Comparison of ENCODE assay signal across 1 cellular context in the genomic region with DNA sequence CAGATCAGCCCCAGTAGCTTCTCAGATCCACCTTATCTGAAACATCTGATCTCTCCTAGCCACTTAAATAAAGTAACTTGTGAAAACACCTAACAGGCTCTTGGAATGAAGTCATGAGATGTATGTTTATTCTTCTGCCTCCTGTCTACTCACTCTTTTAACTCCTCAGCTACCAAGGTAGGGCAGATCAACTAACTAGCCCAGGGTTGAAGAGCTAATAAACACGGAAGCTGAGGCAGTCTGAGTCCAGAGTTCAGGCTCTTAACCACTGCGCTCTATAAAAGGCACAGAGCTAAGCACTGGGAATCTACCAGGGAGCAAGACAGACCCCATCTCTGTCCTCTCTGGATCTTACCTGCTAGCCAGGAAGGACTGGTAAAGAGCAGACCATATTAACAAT.
A peak's percentile ranks its signal among the peaks of the same experiment; 100 is the strongest.
TF ChIP-seq lines count a peak whose summit lies in the region.
"Not testable (repeated sequence)": the region's sequence is repeated elsewhere in the genome, so short reads cannot be mapped to it uniquely, and the experiment has no call there.

No MANE protein-coding gene starts in this region.

TF ChIP-seq in HepG2, 621 proteins besides CTCF, POLR2A, EP300 and RAD21 (continues in another document):
- TF ChIP-seq CEBPG (CRISPR knock-in tag; IDR thresholded peaks at IDR 0.05) (0 out of 2 replicates have a peak, but pooled peaks have one; percentile 23), FOXO1 (CRISPR knock-in tag; IDR thresholded peaks at IDR 0.05) (peak; percentile 81), ELF1 (CRISPR knock-in tag; IDR thresholded peaks at IDR 0.05) (peak; percentile 82), FOXK1 (CRISPR knock-in tag; IDR thresholded peaks at IDR 0.05; ENCODE audit: borderline replicate concordance, low read depth) (peak; percentile 65; the same call in 1 of the 2 replicates), PHF21A (CRISPR knock-in tag; IDR thresholded peaks at IDR 0.05) (peak; percentile 61; the same call in 1 of the 2 replicates), CHD4 (IDR thresholded peaks at IDR 0.05; ENCODE audit: borderline replicate concordance, low read length) (0 out of 2 replicates have a peak, but pooled peaks have one; percentile 7), RARA (CRISPR knock-in tag; IDR thresholded peaks at IDR 0.05) (peak; percentile 52; the same call in 1 of the 2 replicates), SOX5 (CRISPR knock-in tag; IDR thresholded peaks at IDR 0.05; ENCODE audit: borderline replicate concordance) (peak; percentile 49; the same call in 1 of the 2 replicates), HDAC1 (CRISPR knock-in tag; IDR thresholded peaks at IDR 0.05) (peak; percentile 67), MIER3 (CRISPR knock-in tag; IDR thresholded peaks at IDR 0.05; ENCODE audit: borderline replicate concordance) (peak; percentile 29; the same call in 1 of the 2 replicates), GATAD2A (CRISPR knock-in tag; IDR thresholded peaks at IDR 0.05) (peak; percentile 93), HDAC2 (CRISPR knock-in tag; IDR thresholded peaks at IDR 0.05) (peak; percentile 63; the same call in 1 of the 2 replicates), ZBTB20 (CRISPR knock-in tag; IDR thresholded peaks at IDR 0.05; ENCODE audit: borderline replicate concordance, low read depth) (peak; percentile 29; the same call in 1 of the 2 replicates), ZNF614 (CRISPR knock-in tag; IDR thresholded peaks at IDR 0.05; ENCODE audit: borderline replicate concordance) (peak; percentile 85; the same call in 1 of the 2 replicates), ZNF644 (CRISPR knock-in tag; IDR thresholded peaks at IDR 0.05; ENCODE audit: low read depth) (peak; percentile 33; the same call in 1 of the 2 replicates), SOX6 (CRISPR knock-in tag; IDR thresholded peaks at IDR 0.05) (0 out of 2 replicates have a peak, but pooled peaks have one; percentile 26), TEAD3 (CRISPR knock-in tag; optimal IDR thresholded peaks at IDR 0.05; ENCODE audit: borderline replicate concordance) (peak; percentile 61), SALL1 (CRISPR knock-in tag; IDR thresholded peaks at IDR 0.05) (peak; percentile 66), SAP130 (CRISPR knock-in tag; IDR thresholded peaks at IDR 0.05; ENCODE audit: low read depth) (peak; percentile 80), HNF4G (IDR thresholded peaks at IDR 0.05; ENCODE audit: borderline replicate concordance, low read depth, low read length) (peak; percentile 34; the same call in 1 of the 2 replicates), HNF4G (CRISPR knock-in tag; IDR thresholded peaks at IDR 0.05; ENCODE audit: borderline replicate concordance, low read depth) (0 out of 2 replicates have a peak, but pooled peaks have one; percentile 44), THAP11 (CRISPR knock-in tag; IDR thresholded peaks at IDR 0.05) (peak; percentile 46; the same call in 1 of the 2 replicates), ZSCAN9 (CRISPR knock-in tag; IDR thresholded peaks at IDR 0.05; ENCODE audit: borderline replicate concordance) (peak; percentile 68; the same call in 1 of the 2 replicates), RXRB (CRISPR knock-in tag; IDR thresholded peaks at IDR 0.05; ENCODE audit: borderline replicate concordance) (peak; percentile 43; the same call in 1 of the 2 replicates), NCOA2 (CRISPR knock-in tag; IDR thresholded peaks at IDR 0.05) (0 out of 2 replicates have a peak, but pooled peaks have one; percentile 31), ZNF136 (CRISPR knock-in tag; IDR thresholded peaks at IDR 0.05; ENCODE audit: low read depth) (peak; percentile 41; the same call in 1 of the 2 replicates), ZKSCAN8 (CRISPR knock-in tag; IDR thresholded peaks at IDR 0.05; ENCODE audit: borderline replicate concordance) (0 out of 2 replicates have a peak, but pooled peaks have one; percentile 43), ETV5 (CRISPR knock-in tag; IDR thresholded peaks at IDR 0.05; ENCODE audit: borderline replicate concordance) (peak; percentile 38; the same call in 1 of the 2 replicates), NFKBIZ (CRISPR knock-in tag; IDR thresholded peaks at IDR 0.05) (0 out of 2 replicates have a peak, but pooled peaks have one; percentile 47), ZNF652 (CRISPR knock-in tag; IDR thresholded peaks at IDR 0.05; ENCODE audit: borderline replicate concordance, low read depth) (peak; percentile 98), MED1 (CRISPR knock-in tag; IDR thresholded peaks at IDR 0.05) (peak; percentile 64), FOXP1 (CRISPR knock-in tag; IDR thresholded peaks at IDR 0.05) (peak; percentile 53), NCOR1 (IDR thresholded peaks at IDR 0.05; ENCODE audit: borderline replicate concordance, low read length) (0 out of 2 replicates have a peak, but pooled peaks have one; percentile 31), TARDBP (CRISPR knock-in tag; IDR thresholded peaks at IDR 0.05) (peak; percentile 37; the same call in 1 of the 2 replicates), FOXA1 (CRISPR knock-in tag; IDR thresholded peaks at IDR 0.05) (peak; percentile 59), PHF20 (CRISPR knock-in tag; IDR thresholded peaks at IDR 0.05) (peak; percentile 37; the same call in 1 of the 2 replicates), FOSL2 (CRISPR knock-in tag; IDR thresholded peaks at IDR 0.05) (peak; percentile 43; the same call in 1 of the 2 replicates), SIX1 (CRISPR knock-in tag; IDR thresholded peaks at IDR 0.05; ENCODE audit: borderline replicate concordance) (peak; percentile 15; the same call in 1 of the 2 replicates), PHF5A (CRISPR knock-in tag; IDR thresholded peaks at IDR 0.05; ENCODE audit: low read depth, unreplicated experiment) (peak; percentile 54), HOXA3 (CRISPR knock-in tag; IDR thresholded peaks at IDR 0.05) (peak; percentile 20; the same call in 1 of the 2 replicates), KAT8 (CRISPR knock-in tag; IDR thresholded peaks at IDR 0.05) (peak; percentile 57), MIXL1 (CRISPR knock-in tag; IDR thresholded peaks at IDR 0.05) (peak; percentile 76; the same call in 1 of the 2 replicates), FOXA3 (CRISPR knock-in tag; IDR thresholded peaks at IDR 0.05) (peak; percentile 80), POLR2AphosphoS5 (IDR thresholded peaks at IDR 0.05; ENCODE audit: low read depth, low read length) (peak; percentile 36; the same call in 1 of the 2 replicates), ELF3 (CRISPR knock-in tag; IDR thresholded peaks at IDR 0.05) (peak; percentile 96), RCOR2 (CRISPR knock-in tag; IDR thresholded peaks at IDR 0.05) (peak; percentile 60; the same call in 1 of the 2 replicates), ZMYM4 (CRISPR knock-in tag; IDR thresholded peaks at IDR 0.05) (peak; percentile 82), HNF4A (CRISPR knock-in tag; IDR thresholded peaks at IDR 0.05) (peak; percentile 92), IRF2 (CRISPR knock-in tag; IDR thresholded peaks at IDR 0.05) (peak; percentile 43; the same call in 1 of the 2 replicates)
- TF ChIP-seq SOX6, FOXP1, FOXA1 (IDR thresholded peaks at IDR 0.05): not testable (repeated sequence)
- TF ChIP-seq, protein P1, sequence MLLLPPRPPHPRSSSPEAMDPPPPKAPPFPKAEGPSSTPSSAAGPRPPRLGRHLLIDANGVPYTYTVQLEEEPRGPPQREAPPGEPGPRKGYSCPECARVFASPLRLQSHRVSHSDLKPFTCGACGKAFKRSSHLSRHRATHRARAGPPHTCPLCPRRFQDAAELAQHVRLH (CRISPR knock-in tag; IDR thresholded peaks at IDR 0.05; ENCODE audit: borderline replicate concordance, low read depth), result 0 out of 2 replicates have a peak, but pooled peaks have one; percentile 32
- TF ChIP-seq, protein P2, sequence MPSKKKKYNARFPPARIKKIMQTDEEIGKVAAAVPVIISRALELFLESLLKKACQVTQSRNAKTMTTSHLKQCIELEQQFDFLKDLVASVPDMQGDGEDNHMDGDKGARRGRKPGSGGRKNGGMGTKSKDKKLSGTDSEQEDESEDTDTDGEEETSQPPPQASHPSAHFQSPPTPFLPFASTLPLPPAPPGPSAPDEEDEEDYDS (CRISPR knock-in tag; IDR thresholded peaks at IDR 0.05), result peak; percentile 69
- TF ChIP-seq, protein P3, sequence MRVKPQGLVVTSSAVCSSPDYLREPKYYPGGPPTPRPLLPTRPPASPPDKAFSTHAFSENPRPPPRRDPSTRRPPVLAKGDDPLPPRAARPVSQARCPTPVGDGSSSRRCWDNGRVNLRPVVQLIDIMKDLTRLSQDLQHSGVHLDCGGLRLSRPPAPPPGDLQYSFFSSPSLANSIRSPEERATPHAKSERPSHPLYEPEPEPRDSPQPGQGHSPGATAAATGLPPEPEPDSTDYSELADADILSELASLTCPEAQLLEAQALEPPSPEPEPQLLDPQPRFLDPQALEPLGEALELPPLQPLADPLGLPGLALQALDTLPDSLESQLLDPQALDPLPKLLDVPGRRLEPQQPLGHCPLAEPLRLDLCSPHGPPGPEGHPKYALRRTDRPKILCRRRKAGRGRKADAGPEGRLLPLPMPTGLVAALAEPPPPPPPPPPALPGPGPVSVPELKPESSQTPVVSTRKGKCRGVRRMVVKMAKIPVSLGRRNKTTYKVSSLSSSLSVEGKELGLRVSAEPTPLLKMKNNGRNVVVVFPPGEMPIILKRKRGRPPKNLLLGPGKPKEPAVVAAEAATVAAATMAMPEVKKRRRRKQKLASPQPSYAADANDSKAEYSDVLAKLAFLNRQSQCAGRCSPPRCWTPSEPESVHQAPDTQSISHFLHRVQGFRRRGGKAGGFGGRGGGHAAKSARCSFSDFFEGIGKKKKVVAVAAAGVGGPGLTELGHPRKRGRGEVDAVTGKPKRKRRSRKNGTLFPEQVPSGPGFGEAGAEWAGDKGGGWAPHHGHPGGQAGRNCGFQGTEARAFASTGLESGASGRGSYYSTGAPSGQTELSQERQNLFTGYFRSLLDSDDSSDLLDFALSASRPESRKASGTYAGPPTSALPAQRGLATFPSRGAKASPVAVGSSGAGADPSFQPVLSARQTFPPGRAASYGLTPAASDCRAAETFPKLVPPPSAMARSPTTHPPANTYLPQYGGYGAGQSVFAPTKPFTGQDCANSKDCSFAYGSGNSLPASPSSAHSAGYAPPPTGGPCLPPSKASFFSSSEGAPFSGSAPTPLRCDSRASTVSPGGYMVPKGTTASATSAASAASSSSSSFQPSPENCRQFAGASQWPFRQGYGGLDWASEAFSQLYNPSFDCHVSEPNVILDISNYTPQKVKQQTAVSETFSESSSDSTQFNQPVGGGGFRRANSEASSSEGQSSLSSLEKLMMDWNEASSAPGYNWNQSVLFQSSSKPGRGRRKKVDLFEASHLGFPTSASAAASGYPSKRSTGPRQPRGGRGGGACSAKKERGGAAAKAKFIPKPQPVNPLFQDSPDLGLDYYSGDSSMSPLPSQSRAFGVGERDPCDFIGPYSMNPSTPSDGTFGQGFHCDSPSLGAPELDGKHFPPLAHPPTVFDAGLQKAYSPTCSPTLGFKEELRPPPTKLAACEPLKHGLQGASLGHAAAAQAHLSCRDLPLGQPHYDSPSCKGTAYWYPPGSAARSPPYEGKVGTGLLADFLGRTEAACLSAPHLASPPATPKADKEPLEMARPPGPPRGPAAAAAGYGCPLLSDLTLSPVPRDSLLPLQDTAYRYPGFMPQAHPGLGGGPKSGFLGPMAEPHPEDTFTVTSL (CRISPR knock-in tag; IDR thresholded peaks at IDR 0.05; ENCODE audit: borderline replicate concordance), result peak; percentile 73; the same call in 1 of the 2 replicates
- TF ChIP-seq, protein P4, sequence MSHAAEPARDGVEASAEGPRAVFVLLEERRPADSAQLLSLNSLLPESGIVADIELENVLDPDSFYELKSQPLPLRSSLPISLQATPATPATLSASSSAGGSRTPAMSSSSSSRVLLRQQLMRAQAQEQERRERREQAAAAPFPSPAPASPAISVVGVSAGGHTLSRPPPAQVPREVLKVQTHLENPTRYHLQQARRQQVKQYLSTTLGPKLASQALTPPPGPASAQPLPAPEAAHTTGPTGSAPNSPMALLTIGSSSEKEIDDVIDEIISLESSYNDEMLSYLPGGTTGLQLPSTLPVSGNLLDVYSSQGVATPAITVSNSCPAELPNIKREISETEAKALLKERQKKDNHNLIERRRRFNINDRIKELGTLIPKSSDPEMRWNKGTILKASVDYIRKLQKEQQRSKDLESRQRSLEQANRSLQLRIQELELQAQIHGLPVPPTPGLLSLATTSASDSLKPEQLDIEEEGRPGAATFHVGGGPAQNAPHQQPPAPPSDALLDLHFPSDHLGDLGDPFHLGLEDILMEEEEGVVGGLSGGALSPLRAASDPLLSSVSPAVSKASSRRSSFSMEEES (CRISPR knock-in tag; IDR thresholded peaks at IDR 0.05), result peak; percentile 84
- TF ChIP-seq, protein P5, sequence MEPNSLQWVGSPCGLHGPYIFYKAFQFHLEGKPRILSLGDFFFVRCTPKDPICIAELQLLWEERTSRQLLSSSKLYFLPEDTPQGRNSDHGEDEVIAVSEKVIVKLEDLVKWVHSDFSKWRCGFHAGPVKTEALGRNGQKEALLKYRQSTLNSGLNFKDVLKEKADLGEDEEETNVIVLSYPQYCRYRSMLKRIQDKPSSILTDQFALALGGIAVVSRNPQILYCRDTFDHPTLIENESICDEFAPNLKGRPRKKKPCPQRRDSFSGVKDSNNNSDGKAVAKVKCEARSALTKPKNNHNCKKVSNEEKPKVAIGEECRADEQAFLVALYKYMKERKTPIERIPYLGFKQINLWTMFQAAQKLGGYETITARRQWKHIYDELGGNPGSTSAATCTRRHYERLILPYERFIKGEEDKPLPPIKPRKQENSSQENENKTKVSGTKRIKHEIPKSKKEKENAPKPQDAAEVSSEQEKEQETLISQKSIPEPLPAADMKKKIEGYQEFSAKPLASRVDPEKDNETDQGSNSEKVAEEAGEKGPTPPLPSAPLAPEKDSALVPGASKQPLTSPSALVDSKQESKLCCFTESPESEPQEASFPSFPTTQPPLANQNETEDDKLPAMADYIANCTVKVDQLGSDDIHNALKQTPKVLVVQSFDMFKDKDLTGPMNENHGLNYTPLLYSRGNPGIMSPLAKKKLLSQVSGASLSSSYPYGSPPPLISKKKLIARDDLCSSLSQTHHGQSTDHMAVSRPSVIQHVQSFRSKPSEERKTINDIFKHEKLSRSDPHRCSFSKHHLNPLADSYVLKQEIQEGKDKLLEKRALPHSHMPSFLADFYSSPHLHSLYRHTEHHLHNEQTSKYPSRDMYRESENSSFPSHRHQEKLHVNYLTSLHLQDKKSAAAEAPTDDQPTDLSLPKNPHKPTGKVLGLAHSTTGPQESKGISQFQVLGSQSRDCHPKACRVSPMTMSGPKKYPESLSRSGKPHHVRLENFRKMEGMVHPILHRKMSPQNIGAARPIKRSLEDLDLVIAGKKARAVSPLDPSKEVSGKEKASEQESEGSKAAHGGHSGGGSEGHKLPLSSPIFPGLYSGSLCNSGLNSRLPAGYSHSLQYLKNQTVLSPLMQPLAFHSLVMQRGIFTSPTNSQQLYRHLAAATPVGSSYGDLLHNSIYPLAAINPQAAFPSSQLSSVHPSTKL (CRISPR knock-in tag; IDR thresholded peaks at IDR 0.05), result peak; percentile 86
- TF ChIP-seq, protein P6, sequence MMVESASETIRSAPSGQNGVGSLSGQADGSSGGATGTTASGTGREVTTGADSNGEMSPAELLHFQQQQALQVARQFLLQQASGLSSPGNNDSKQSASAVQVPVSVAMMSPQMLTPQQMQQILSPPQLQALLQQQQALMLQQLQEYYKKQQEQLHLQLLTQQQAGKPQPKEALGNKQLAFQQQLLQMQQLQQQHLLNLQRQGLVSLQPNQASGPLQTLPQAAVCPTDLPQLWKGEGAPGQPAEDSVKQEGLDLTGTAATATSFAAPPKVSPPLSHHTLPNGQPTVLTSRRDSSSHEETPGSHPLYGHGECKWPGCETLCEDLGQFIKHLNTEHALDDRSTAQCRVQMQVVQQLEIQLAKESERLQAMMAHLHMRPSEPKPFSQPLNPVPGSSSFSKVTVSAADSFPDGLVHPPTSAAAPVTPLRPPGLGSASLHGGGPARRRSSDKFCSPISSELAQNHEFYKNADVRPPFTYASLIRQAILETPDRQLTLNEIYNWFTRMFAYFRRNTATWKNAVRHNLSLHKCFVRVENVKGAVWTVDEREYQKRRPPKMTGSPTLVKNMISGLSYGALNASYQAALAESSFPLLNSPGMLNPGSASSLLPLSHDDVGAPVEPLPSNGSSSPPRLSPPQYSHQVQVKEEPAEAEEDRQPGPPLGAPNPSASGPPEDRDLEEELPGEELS (CRISPR knock-in tag; IDR thresholded peaks at IDR 0.05), result peak; percentile 53; the same call in 1 of the 2 replicates
